Comparison of ENCODE assay signal across 1 cellular context in genomic region chr6:119078449-119079287, GRCh38.
TF ChIP-seq lines count a peak whose summit lies in the region.

Gene FAM184A (minus strand): TSS chr6:119078664. CDS start chr6:119078299, 365 bp downstream.

TF ChIP-seq in K562, 482 proteins besides CTCF, POLR2A, EP300 and RAD21 (continued from another document and continues in another):
- TF ChIP-seq ZBTB9 (CRISPR knock-in tag; IDR thresholded peaks at IDR 0.05) (no peak), HDAC2 (IDR thresholded peaks at IDR 0.05) (peak; percentile 76), ETS1 (conservative IDR thresholded peaks at IDR 0.05; ENCODE audit: control insufficient read depth, low read depth, low read length) (peak; percentile 55; the same call in 1 of the 2 replicates), BCLAF1 (IDR thresholded peaks at IDR 0.05; ENCODE audit: borderline replicate concordance in 1 of 2, control insufficient read depth in 1 of 2, low read depth in 2 of 2, low read length in 1 of 2) (no peak), OTX1 (CRISPR knock-in tag; IDR thresholded peaks at IDR 0.05) (no peak), CBFA2T3 (IDR thresholded peaks at IDR 0.05) (no peak), ZNF408 (CRISPR knock-in tag; IDR thresholded peaks at IDR 0.05; ENCODE audit: low read depth) (no peak), CBX3 (IDR thresholded peaks at IDR 0.05; ENCODE audit: borderline replicate concordance in 1 of 2, low read length in 2 of 2) (peak in 1 of 2 experiments; percentile 83; a peak in 2 of 3 replicates), ZNF696 (CRISPR knock-in tag; conservative IDR thresholded peaks at IDR 0.05) (no peak), TCF15 (CRISPR knock-in tag; IDR thresholded peaks at IDR 0.05) (no peak), THAP12 (CRISPR knock-in tag; IDR thresholded peaks at IDR 0.05) (0 out of 2 replicates have a peak, but pooled peaks have one; percentile 22), IRF1 (CRISPR knock-in tag; IDR thresholded peaks at IDR 0.05; ENCODE audit: borderline replicate concordance) (no peak), MAZ (CRISPR knock-in tag; conservative IDR thresholded peaks at IDR 0.05 in 1 of 2, IDR thresholded peaks at IDR 0.05 in 1 of 2) (peak; percentile 53 to 58; a peak in 3 of 4 replicates), CREB5 (CRISPR knock-in tag; IDR thresholded peaks at IDR 0.05) (no peak), HNRNPUL1 (IDR thresholded peaks at IDR 0.05; ENCODE audit: low read length) (no peak), FOXO4 (CRISPR knock-in tag; IDR thresholded peaks at IDR 0.05) (no peak), HDGF (IDR thresholded peaks at IDR 0.05) (no peak), FOXK1 (CRISPR knock-in tag; IDR thresholded peaks at IDR 0.05; ENCODE audit: borderline replicate concordance) (0 out of 2 replicates have a peak, but pooled peaks have one; percentile 61), ELF2 (CRISPR knock-in tag; IDR thresholded peaks at IDR 0.05) (no peak), ATF3 (IDR thresholded peaks at IDR 0.05) (no peak), ATF3 (CRISPR knock-in tag; conservative IDR thresholded peaks at IDR 0.05) (no peak), TFAP4 (CRISPR knock-in tag; IDR thresholded peaks at IDR 0.05; ENCODE audit: borderline replicate concordance) (peak; percentile 80), NBN (IDR thresholded peaks at IDR 0.05; ENCODE audit: low read depth) (no peak; the same call in 1 of the 2 replicates), POLR2B (IDR thresholded peaks at IDR 0.05; ENCODE audit: low read depth, partially characterized antibody) (peak; percentile 50), CTBP1 (IDR thresholded peaks at IDR 0.05; ENCODE audit: borderline replicate concordance) (peak; percentile 79; the same call in 1 of the 2 replicates), ZBTB17 (CRISPR knock-in tag; IDR thresholded peaks at IDR 0.05) (peak; percentile 85), SAFB2 (IDR thresholded peaks at IDR 0.05; ENCODE audit: borderline replicate concordance, low read depth, low read length, severe bottlenecking) (no peak), JUN (IDR thresholded peaks at IDR 0.05; ENCODE audit: borderline replicate concordance, low read depth, low read length) (0 out of 2 replicates have a peak, but pooled peaks have one; percentile 19), JUN (CRISPR knock-in tag; IDR thresholded peaks at IDR 0.05; ENCODE audit: borderline replicate concordance) (0 out of 2 replicates have a peak, but pooled peaks have one; percentile 18), BHLHE40 (IDR thresholded peaks at IDR 0.05; ENCODE audit: low read length) (peak; percentile 93), ZNF12 (CRISPR knock-in tag; IDR thresholded peaks at IDR 0.05) (no peak), ATF1 (CRISPR knock-in tag; IDR thresholded peaks at IDR 0.05) (no peak), ATF1 (tag; IDR thresholded peaks at IDR 0.05) (peak; percentile 88), HDAC8 (tag; IDR thresholded peaks at IDR 0.05) (no peak), ZSCAN32 (CRISPR knock-in tag; IDR thresholded peaks at IDR 0.05) (no peak), HOXB6 (CRISPR knock-in tag; IDR thresholded peaks at IDR 0.05; ENCODE audit: borderline replicate concordance) (no peak), ZBTB1 (CRISPR knock-in tag; IDR thresholded peaks at IDR 0.05; ENCODE audit: borderline replicate concordance, low read depth) (peak; percentile 100), NCOA6 (IDR thresholded peaks at IDR 0.05) (no peak), ZNF609 (CRISPR knock-in tag; IDR thresholded peaks at IDR 0.05; ENCODE audit: borderline replicate concordance) (no peak)
